Comparison of ENCODE assay signal across 1 cellular context in genomic region chr2:46339676-46340459, GRCh38.
TF ChIP-seq lines count a peak whose summit lies in the region.

No MANE protein-coding gene starts in this region.

TF ChIP-seq in HepG2, 621 proteins besides CTCF, POLR2A, EP300 and RAD21 (continued from another document and continues in another):
- TF ChIP-seq, protein P1, sequence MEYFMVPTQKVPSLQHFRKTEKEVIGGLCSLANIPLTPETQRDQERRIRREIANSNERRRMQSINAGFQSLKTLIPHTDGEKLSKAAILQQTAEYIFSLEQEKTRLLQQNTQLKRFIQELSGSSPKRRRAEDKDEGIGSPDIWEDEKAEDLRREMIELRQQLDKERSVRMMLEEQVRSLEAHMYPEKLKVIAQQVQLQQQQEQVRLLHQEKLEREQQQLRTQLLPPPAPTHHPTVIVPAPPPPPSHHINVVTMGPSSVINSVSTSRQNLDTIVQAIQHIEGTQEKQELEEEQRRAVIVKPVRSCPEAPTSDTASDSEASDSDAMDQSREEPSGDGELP (IDR thresholded peaks at IDR 0.05; ENCODE audit: borderline replicate concordance, low read depth) = peak; percentile 89; the same call in 1 of the 2 replicates
- TF ChIP-seq NAIF1 (CRISPR knock-in tag; IDR thresholded peaks at IDR 0.05; ENCODE audit: borderline replicate concordance) (no peak), JUN (CRISPR knock-in tag; IDR thresholded peaks at IDR 0.05) (0 out of 2 replicates have a peak, but pooled peaks have one; percentile 17), ZBTB4 (CRISPR knock-in tag; IDR thresholded peaks at IDR 0.05; ENCODE audit: borderline replicate concordance) (peak; percentile 38; the same call in 1 of the 2 replicates), MZF1 (CRISPR knock-in tag; IDR thresholded peaks at IDR 0.05; ENCODE audit: borderline replicate concordance) (no peak), ZNF468 (CRISPR knock-in tag; IDR thresholded peaks at IDR 0.05) (no peak), ZNF691 (CRISPR knock-in tag; IDR thresholded peaks at IDR 0.05; ENCODE audit: borderline replicate concordance, low read depth) (0 out of 2 replicates have a peak, but pooled peaks have one; percentile 25), MED1 (CRISPR knock-in tag; IDR thresholded peaks at IDR 0.05) (peak; percentile 41; the same call in 1 of the 2 replicates), MEIS1 (CRISPR knock-in tag; IDR thresholded peaks at IDR 0.05; ENCODE audit: borderline replicate concordance) (0 out of 2 replicates have a peak, but pooled peaks have one; percentile 29), ZNF710 (CRISPR knock-in tag; IDR thresholded peaks at IDR 0.05; ENCODE audit: borderline replicate concordance) (no peak), RBFOX2 (IDR thresholded peaks at IDR 0.05; ENCODE audit: low read depth, low read length) (no peak), MXI1 (IDR thresholded peaks at IDR 0.05; ENCODE audit: borderline replicate concordance, low read depth, low read length) (peak; percentile 47; the same call in 1 of the 3 replicates), KAT8 (CRISPR knock-in tag; IDR thresholded peaks at IDR 0.05) (0 out of 2 replicates have a peak, but pooled peaks have one; percentile 14), CBX1 (IDR thresholded peaks at IDR 0.05; ENCODE audit: low read depth) (no peak), SP4 (CRISPR knock-in tag; IDR thresholded peaks at IDR 0.05) (peak; percentile 31; the same call in 1 of the 2 replicates), USF2 (IDR thresholded peaks at IDR 0.05; ENCODE audit: low read depth, low read length) (no peak), USF2 (CRISPR knock-in tag; IDR thresholded peaks at IDR 0.05; ENCODE audit: borderline replicate concordance) (peak; percentile 60; the same call in 1 of the 2 replicates), ZNF841 (CRISPR knock-in tag; IDR thresholded peaks at IDR 0.05; ENCODE audit: borderline replicate concordance) (no peak), ZNF556 (CRISPR knock-in tag; IDR thresholded peaks at IDR 0.05; ENCODE audit: borderline replicate concordance) (peak; percentile 58; the same call in 1 of the 2 replicates), CBX2 (IDR thresholded peaks at IDR 0.05; ENCODE audit: low read depth, low read length) (no peak), CBX2 (CRISPR knock-in tag; IDR thresholded peaks at IDR 0.05; ENCODE audit: low read depth) (no peak), ZNF724P (CRISPR knock-in tag; IDR thresholded peaks at IDR 0.05; ENCODE audit: borderline replicate concordance) (peak; percentile 44; the same call in 1 of the 2 replicates), ZNF264 (CRISPR knock-in tag; IDR thresholded peaks at IDR 0.05) (0 out of 2 replicates have a peak, but pooled peaks have one; percentile 46), PPARG (CRISPR knock-in tag; conservative IDR thresholded peaks at IDR 0.05) (0 out of 2 replicates have a peak, but pooled peaks have one; percentile 8), ZNF34 (CRISPR knock-in tag; IDR thresholded peaks at IDR 0.05; ENCODE audit: borderline replicate concordance) (0 out of 2 replicates have a peak, but pooled peaks have one; percentile 20), SIN3B (IDR thresholded peaks at IDR 0.05; ENCODE audit: low read length) (no peak), FOSL2 (CRISPR knock-in tag; IDR thresholded peaks at IDR 0.05) (peak; percentile 52; the same call in 1 of the 2 replicates)
- TF ChIP-seq, protein P2, sequence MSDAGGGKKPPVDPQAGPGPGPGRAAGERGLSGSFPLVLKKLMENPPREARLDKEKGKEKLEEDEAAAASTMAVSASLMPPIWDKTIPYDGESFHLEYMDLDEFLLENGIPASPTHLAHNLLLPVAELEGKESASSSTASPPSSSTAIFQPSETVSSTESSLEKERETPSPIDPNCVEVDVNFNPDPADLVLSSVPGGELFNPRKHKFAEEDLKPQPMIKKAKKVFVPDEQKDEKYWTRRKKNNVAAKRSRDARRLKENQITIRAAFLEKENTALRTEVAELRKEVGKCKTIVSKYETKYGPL (CRISPR knock-in tag; IDR thresholded peaks at IDR 0.05) = peak; percentile 75; the same call in 1 of the 2 replicates
- TF ChIP-seq, protein P3, sequence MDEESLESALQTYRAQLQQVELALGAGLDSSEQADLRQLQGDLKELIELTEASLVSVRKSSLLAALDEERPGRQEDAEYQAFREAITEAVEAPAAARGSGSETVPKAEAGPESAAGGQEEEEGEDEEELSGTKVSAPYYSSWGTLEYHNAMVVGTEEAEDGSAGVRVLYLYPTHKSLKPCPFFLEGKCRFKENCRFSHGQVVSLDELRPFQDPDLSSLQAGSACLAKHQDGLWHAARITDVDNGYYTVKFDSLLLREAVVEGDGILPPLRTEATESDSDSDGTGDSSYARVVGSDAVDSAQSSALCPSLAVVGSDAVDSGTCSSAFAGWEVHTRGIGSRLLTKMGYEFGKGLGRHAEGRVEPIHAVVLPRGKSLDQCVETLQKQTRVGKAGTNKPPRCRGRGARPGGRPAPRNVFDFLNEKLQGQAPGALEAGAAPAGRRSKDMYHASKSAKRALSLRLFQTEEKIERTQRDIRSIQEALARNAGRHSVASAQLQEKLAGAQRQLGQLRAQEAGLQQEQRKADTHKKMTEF (CRISPR knock-in tag; IDR thresholded peaks at IDR 0.05) = 0 out of 2 replicates have a peak, but pooled peaks have one; percentile 5
- TF ChIP-seq, protein P4, sequence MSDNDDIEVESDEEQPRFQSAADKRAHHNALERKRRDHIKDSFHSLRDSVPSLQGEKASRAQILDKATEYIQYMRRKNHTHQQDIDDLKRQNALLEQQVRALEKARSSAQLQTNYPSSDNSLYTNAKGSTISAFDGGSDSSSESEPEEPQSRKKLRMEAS (IDR thresholded peaks at IDR 0.05) = peak; percentile 50; the same call in 1 of the 2 replicates
- TF ChIP-seq, protein P5, sequence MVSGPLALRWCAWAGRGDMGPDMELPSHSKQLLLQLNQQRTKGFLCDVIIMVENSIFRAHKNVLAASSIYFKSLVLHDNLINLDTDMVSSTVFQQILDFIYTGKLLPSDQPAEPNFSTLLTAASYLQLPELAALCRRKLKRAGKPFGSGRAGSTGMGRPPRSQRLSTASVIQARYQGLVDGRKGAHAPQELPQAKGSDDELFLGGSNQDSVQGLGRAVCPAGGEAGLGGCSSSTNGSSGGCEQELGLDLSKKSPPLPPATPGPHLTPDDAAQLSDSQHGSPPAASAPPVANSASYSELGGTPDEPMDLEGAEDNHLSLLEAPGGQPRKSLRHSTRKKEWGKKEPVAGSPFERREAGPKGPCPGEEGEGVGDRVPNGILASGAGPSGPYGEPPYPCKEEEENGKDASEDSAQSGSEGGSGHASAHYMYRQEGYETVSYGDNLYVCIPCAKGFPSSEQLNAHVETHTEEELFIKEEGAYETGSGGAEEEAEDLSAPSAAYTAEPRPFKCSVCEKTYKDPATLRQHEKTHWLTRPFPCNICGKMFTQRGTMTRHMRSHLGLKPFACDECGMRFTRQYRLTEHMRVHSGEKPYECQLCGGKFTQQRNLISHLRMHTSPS (CRISPR knock-in tag; IDR thresholded peaks at IDR 0.05; ENCODE audit: low read depth) = 0 out of 2 replicates have a peak, but pooled peaks have one; percentile 35
- TF ChIP-seq, protein P6, sequence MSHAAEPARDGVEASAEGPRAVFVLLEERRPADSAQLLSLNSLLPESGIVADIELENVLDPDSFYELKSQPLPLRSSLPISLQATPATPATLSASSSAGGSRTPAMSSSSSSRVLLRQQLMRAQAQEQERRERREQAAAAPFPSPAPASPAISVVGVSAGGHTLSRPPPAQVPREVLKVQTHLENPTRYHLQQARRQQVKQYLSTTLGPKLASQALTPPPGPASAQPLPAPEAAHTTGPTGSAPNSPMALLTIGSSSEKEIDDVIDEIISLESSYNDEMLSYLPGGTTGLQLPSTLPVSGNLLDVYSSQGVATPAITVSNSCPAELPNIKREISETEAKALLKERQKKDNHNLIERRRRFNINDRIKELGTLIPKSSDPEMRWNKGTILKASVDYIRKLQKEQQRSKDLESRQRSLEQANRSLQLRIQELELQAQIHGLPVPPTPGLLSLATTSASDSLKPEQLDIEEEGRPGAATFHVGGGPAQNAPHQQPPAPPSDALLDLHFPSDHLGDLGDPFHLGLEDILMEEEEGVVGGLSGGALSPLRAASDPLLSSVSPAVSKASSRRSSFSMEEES (CRISPR knock-in tag; IDR thresholded peaks at IDR 0.05) = peak; percentile 44; the same call in 1 of the 2 replicates
- TF ChIP-seq, protein P7, sequence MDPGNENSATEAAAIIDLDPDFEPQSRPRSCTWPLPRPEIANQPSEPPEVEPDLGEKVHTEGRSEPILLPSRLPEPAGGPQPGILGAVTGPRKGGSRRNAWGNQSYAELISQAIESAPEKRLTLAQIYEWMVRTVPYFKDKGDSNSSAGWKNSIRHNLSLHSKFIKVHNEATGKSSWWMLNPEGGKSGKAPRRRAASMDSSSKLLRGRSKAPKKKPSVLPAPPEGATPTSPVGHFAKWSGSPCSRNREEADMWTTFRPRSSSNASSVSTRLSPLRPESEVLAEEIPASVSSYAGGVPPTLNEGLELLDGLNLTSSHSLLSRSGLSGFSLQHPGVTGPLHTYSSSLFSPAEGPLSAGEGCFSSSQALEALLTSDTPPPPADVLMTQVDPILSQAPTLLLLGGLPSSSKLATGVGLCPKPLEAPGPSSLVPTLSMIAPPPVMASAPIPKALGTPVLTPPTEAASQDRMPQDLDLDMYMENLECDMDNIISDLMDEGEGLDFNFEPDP (CRISPR knock-in tag; conservative IDR thresholded peaks at IDR 0.05) = 0 out of 2 replicates have a peak, but pooled peaks have one; percentile 59
